Comparison of ENCODE assay signal across 34 cellular contexts in genomic region chr4:134282680-134283079, GRCh38.
DNase-seq lines count a peak whose midpoint lies in the region; ATAC-seq, FAIRE-seq and TF ChIP-seq lines count a peak whose summit lies in the region.
"Had no signal": no experiment of that assay in that cellular context is flagged by ENCODE, and none has a peak within 500 bp of the region (broad histone marks: within the 10 kb centered on the region; RNA-seq: fewer than 3 reads in every experiment).

No MANE protein-coding gene starts in this region.

- H2AK9ac ChIP-seq in IMR-90 (replicated peaks; ENCODE audit: low read depth, low read length, poor library complexity): no peak overlapping the region

- BruUV-seq in HepG2 (replicated peaks; lab: Mats Ljungman, UMichigan) (no TSS peak), IMR-90 (replicated peaks; lab: Mats Ljungman, UMichigan) (no TSS peak), K562 (replicated peaks; lab: Mats Ljungman, UMichigan) (no TSS peak)

- no peak overlapping the region for H3K56ac ChIP-seq in IMR-90 (ENCODE audit: extremely low read depth, insufficient read depth, low read length)
- no peak overlapping the region for H3K56ac ChIP-seq in H1 (replicated peaks; ENCODE audit: insufficient read length, low read depth, low read length)

- H3K9me1 ChIP-seq in IMR-90 (ENCODE audit: insufficient read depth, low read length): no peaks in the 10 kb centered on the region
- H3K9me1 ChIP-seq in K562 (ENCODE audit: control insufficient read depth, insufficient read depth, low read length): no peaks in the 10 kb centered on the region

- no peaks in the 10 kb centered on the region for H3K4me1 ChIP-seq in HepG2 (ENCODE audit: insufficient read depth, low read length)
- H3K4me1 ChIP-seq in right lobe of liver: no peaks in the 10 kb centered on the region
- no peaks in the 10 kb centered on the region for H3K4me1 ChIP-seq in IMR-90 (ENCODE audit: control insufficient read depth, insufficient read depth, low read length)
- no peaks in the 10 kb centered on the region for H3K4me1 ChIP-seq in K562 (replicated peaks in 1 of 2; ENCODE audit: control insufficient read depth in 2 of 2, insufficient read depth in 2 of 2, low read length in 2 of 2)
- no peaks in the 10 kb centered on the region for H3K4me1 ChIP-seq in H1 (replicated peaks in 1 of 4; ENCODE audit: control insufficient read depth in 3 of 4, insufficient read depth in 4 of 4, low read length in 3 of 4)
- H3K4me1 ChIP-seq: A549; BE2C; BLaER1; BLaER1 treated with 17β-estradiol and CSF1 and Interleukin-3, amounts not matched to agents 10 nM and 100 nM; Caco-2 had no signal

- no peak overlapping the region for H2BK20ac ChIP-seq in IMR-90 (ENCODE audit: low read depth, low read length)
- no peak overlapping the region for H2BK20ac ChIP-seq in H1 (ENCODE audit: low read length)

- intact Hi-C loops in HepG2 (cut with micrococcal nuclease; ENCODE audit: unreplicated experiment) (no loop called here), right lobe of liver (cut with DNase I) (no loop called here), IMR-90 (cut with micrococcal nuclease) (no loop called here), K562 (cut with micrococcal nuclease) (no loop called here)

- no peak overlapping the region for H4K8ac ChIP-seq in IMR-90 (ENCODE audit: low read depth in 2 of 2, low read length in 2 of 2)
- H4K8ac ChIP-seq in H1 (ENCODE audit: extremely low read depth, insufficient read depth, low read length): no peak overlapping the region

- H4K91ac ChIP-seq in IMR-90 (ENCODE audit: insufficient read depth, low read depth, low read length) (no peak overlapping the region), H1 (replicated peaks; ENCODE audit: insufficient read length, low read length) (no peak overlapping the region)

- H3K14ac ChIP-seq in IMR-90 (replicated peaks; ENCODE audit: low read depth, low read length): no peak overlapping the region
- no peak overlapping the region for H3K14ac ChIP-seq in H1 (ENCODE audit: insufficient read length)

- ATAC-seq in HepG2: no peak
- no peak for ATAC-seq in right lobe of liver
- ATAC-seq in IMR-90 (ENCODE audit: low read depth): no peak
- no peak for ATAC-seq in K562
- no peak for ATAC-seq in HG03378 (IDR thresholded peaks at IDR 0.05; ENCODE audit: unreplicated experiment)
- ATAC-seq: A549; CD8-positive, alpha-beta T cell had no signal

- dilution Hi-C loops in IMR-90 (cut with HindIII; ENCODE audit: low sequenced_read_pairs, unreplicated experiment): no loop called here

- no peak overlapping the region for H2BK12ac ChIP-seq in H1 (ENCODE audit: low read depth, low read length)

- H3K23ac ChIP-seq in IMR-90 (ENCODE audit: low read depth, low read length) (no peak overlapping the region), H1 (ENCODE audit: insufficient read length) (no peak overlapping the region)

- H3K27me3 ChIP-seq in HepG2 (ENCODE audit: control insufficient read depth in 1 of 2, insufficient read depth in 2 of 2, low read length in 2 of 2) (no peaks in the 10 kb centered on the region), right lobe of liver (no peaks in the 10 kb centered on the region), IMR-90 (ENCODE audit: control insufficient read depth, insufficient read depth, low read length) (no peaks in the 10 kb centered on the region), K562 (ENCODE audit: control insufficient read depth in 2 of 2, insufficient read depth in 2 of 2, low read length in 2 of 2) (no peaks in the 10 kb centered on the region), H1 (replicated peaks in 1 of 4; ENCODE audit: control insufficient read depth in 3 of 4, extremely low read depth in 1 of 4, insufficient read depth in 3 of 4, low read length in 3 of 4) (no peaks in the 10 kb centered on the region)
- H3K27me3 ChIP-seq: BE2C; BLaER1; BLaER1 treated with 17β-estradiol and CSF1 and Interleukin-3, amounts not matched to agents 10 nM and 100 nM had no signal

- H3K4me3 ChIP-seq in HepG2 (replicated peaks in 1 of 3; ENCODE audit: insufficient read depth in 1 of 3, low read depth in 2 of 3, low read length in 3 of 3) (no peak overlapping the region), right lobe of liver (no peak overlapping the region), IMR-90 (ENCODE audit: insufficient read depth, low read depth, low read length) (no peak overlapping the region), K562 (no peak overlapping the region), H1 (ENCODE audit: extremely low read depth in 1 of 4, insufficient read depth in 2 of 4, low read depth in 3 of 4, low read length in 4 of 4) (no peak overlapping the region)
- H3K4me3 ChIP-seq: A549; BLaER1; BLaER1 treated with 17β-estradiol and CSF1 and Interleukin-3, amounts not matched to agents 10 nM and 100 nM had no signal

- CTCF ChIA-PET in HepG2 (lab: Yijun Ruan, JAX; ENCODE audit: low intra/inter-chr PET ratio, low total read pairs) (no interaction called here), IMR-90 (lab: Yijun Ruan, JAX) (no interaction called here), K562 (lab: Yijun Ruan, JAX; ENCODE audit: low intra/inter-chr PET ratio) (no interaction called here), H1 (lab: Charles Lee; ENCODE audit: partially characterized antibody) (interaction anchor here (1.0 kb wide), 1 partner anchor 1128 kb away, joined by 3 read pairs; no protein-coding TSS in a partner anchor)

- TF ChIP-seq RAD21 in HepG2 (CRISPR knock-in tag; IDR thresholded peaks at IDR 0.05) (no peak), IMR-90 (IDR thresholded peaks at IDR 0.05; ENCODE audit: low read length) (no peak), K562 (CRISPR knock-in tag; conservative IDR thresholded peaks at IDR 0.05 in 1 of 2, IDR thresholded peaks at IDR 0.05 in 1 of 2) (no peak), H1 (IDR thresholded peaks at IDR 0.05 in 1 of 2, conservative IDR thresholded peaks at IDR 0.05 in 1 of 2; ENCODE audit: low read depth in 2 of 2, low read length in 2 of 2) (no peak)

- H2AK5ac ChIP-seq in IMR-90 (ENCODE audit: low read depth, low read length): no peak overlapping the region
- no peak overlapping the region for H2AK5ac ChIP-seq in H1 (ENCODE audit: low read depth, low read length)

- no peaks in the 10 kb centered on the region for H3K23me2 ChIP-seq in H1 (ENCODE audit: low read depth, low read length)

- WGBS in HepG2 (ENCODE audit: low lambda C conversion rate): 3% methylated on average over 2 of the region's 2 CpGs
- WGBS in right lobe of liver (ENCODE audit: insufficient coverage, low coverage, low lambda C conversion rate, missing lambda C conversion rate): 66% methylated on average over 2 of the region's 2 CpGs
- WGBS in IMR-90 (ENCODE audit: extremely low coverage in 2 of 2, insufficient read length in 1 of 2), 2 experiments: no CpG with 5 or more reads among the region's 2 CpGs
- WGBS in K562 (ENCODE audit: insufficient coverage, low coverage, missing lambda C conversion rate): 37% methylated on average over 2 of the region's 2 CpGs
- WGBS in H1 (ENCODE audit: extremely low coverage in 1 of 2, insufficient coverage in 1 of 2, insufficient read length in 1 of 2, insufficient replicate concordance in 2 of 2, low coverage in 1 of 2, low lambda C conversion rate in 2 of 2, missing lambda C conversion rate in 1 of 2), 2 experiments: 93% methylated on average over 2 of the region's 2 CpGs; no CpG with 5 or more reads in 1 of the 2 experiments

- TF ChIP-seq CTCF in HepG2 (CRISPR knock-in tag; IDR thresholded peaks at IDR 0.05): no peak
- TF ChIP-seq CTCF in right lobe of liver (IDR thresholded peaks at IDR 0.05): no peak
- no peak for TF ChIP-seq CTCF in IMR-90 (conservative IDR thresholded peaks at IDR 0.05; ENCODE audit: low read depth, low read length)
- no peak for TF ChIP-seq CTCF in K562 (IDR thresholded peaks at IDR 0.05 in 2 of 3, conservative IDR thresholded peaks at IDR 0.05 in 1 of 3; ENCODE audit: insufficient read depth in 2 of 3, low read depth in 1 of 3, low read length in 3 of 3)
- TF ChIP-seq CTCF in H1 (IDR thresholded peaks at IDR 0.05; ENCODE audit: control extremely low read depth in 1 of 3, insufficient read depth in 1 of 3, low read depth in 1 of 3, low read length in 3 of 3): no peak

- TF ChIP-seq EP300 in HepG2 (IDR thresholded peaks at IDR 0.05; ENCODE audit: low read depth in 2 of 2, low read length in 2 of 2): no peak
- TF ChIP-seq EP300 in HepG2 (CRISPR knock-in tag; IDR thresholded peaks at IDR 0.05; ENCODE audit: borderline replicate concordance): no peak
- no peak for TF ChIP-seq EP300 in K562 (IDR thresholded peaks at IDR 0.05; ENCODE audit: low read length)
- TF ChIP-seq EP300 in H1 (IDR thresholded peaks at IDR 0.05; ENCODE audit: borderline replicate concordance in 1 of 2, low read depth in 2 of 2, low read length in 2 of 2): no peak

- no peaks in the 10 kb centered on the region for H3K79me2 ChIP-seq in HepG2 (ENCODE audit: insufficient read depth, low read length)
- no peaks in the 10 kb centered on the region for H3K79me2 ChIP-seq in K562 (ENCODE audit: control insufficient read depth, insufficient read depth, low read length)
- H3K79me2 ChIP-seq in H1 (ENCODE audit: control insufficient read depth in 1 of 2, insufficient read depth in 2 of 2, low read length in 2 of 2): no peaks in the 10 kb centered on the region

- H3K27ac ChIP-seq in HepG2 (ENCODE audit: extremely low read length, insufficient read depth, low read length) (no peak overlapping the region), right lobe of liver (no peak overlapping the region), IMR-90 (ENCODE audit: insufficient read depth, low read length) (no peak overlapping the region), K562 (ENCODE audit: extremely low read depth, low read depth, low read length) (no peak overlapping the region), H1 (ENCODE audit: low read depth, low read length) (no peak overlapping the region)
- H3K27ac ChIP-seq: 22Rv1; A549; BLaER1; BLaER1 treated with 17β-estradiol and CSF1 and Interleukin-3, amounts not matched to agents 10 nM and 100 nM; C4-2B had no signal

- H3K18ac ChIP-seq in IMR-90 (ENCODE audit: low read depth, low read length): no peak overlapping the region
- no peak overlapping the region for H3K18ac ChIP-seq in H1 (ENCODE audit: extremely low read depth, low read length)

- H3K4ac ChIP-seq in IMR-90 (ENCODE audit: low read depth, low read length): no peak overlapping the region
- no peak overlapping the region for H3K4ac ChIP-seq in H1 (replicated peaks; ENCODE audit: insufficient read length, low read depth, low read length)

- H3K79me1 ChIP-seq in IMR-90 (ENCODE audit: low read depth in 1 of 2, low read length in 2 of 2) (no peaks in the 10 kb centered on the region), H1 (ENCODE audit: low read depth, low read length) (no peaks in the 10 kb centered on the region)

- no peak for FAIRE-seq in HepG2 (lab: Jason Lieb, UNC)
- FAIRE-seq in K562 (lab: Jason Lieb, UNC): no peak
- FAIRE-seq in H1 (lab: Jason Lieb, UNC): no peak
- FAIRE-seq in GM19239 (lab: Jason Lieb, UNC): no peak
- FAIRE-seq: A549, D721Med had no signal

- H2BK5ac ChIP-seq in IMR-90 (ENCODE audit: low read depth, low read length, poor library complexity, severe bottlenecking) (no peak overlapping the region), H1 (ENCODE audit: low read depth, low read length) (no peak overlapping the region)

- H3K4me2 ChIP-seq in HepG2 (ENCODE audit: low read depth, low read length) (no peak overlapping the region), IMR-90 (ENCODE audit: low read depth, low read length) (no peak overlapping the region), K562 (ENCODE audit: insufficient read depth, low read length) (no peak overlapping the region), H1 (ENCODE audit: insufficient read depth in 1 of 2, low read depth in 2 of 2, low read length in 2 of 2) (no peak overlapping the region)
- H3K4me2 ChIP-seq: A549; BLaER1; BLaER1 treated with 17β-estradiol and CSF1 and Interleukin-3, amounts not matched to agents 10 nM and 100 nM had no signal

- no peak for TF ChIP-seq POLR2A in HepG2 (IDR thresholded peaks at IDR 0.05; ENCODE audit: insufficient read depth in 1 of 2, low read depth in 2 of 2, low read length in 2 of 2)
- no peak for TF ChIP-seq POLR2A in right lobe of liver (IDR thresholded peaks at IDR 0.05)
- TF ChIP-seq POLR2A in IMR-90 (IDR thresholded peaks at IDR 0.05; ENCODE audit: low read depth, low read length): no peak
- no peak for TF ChIP-seq POLR2A in K562 (conservative IDR thresholded peaks at IDR 0.05)
- no peak for TF ChIP-seq POLR2A in H1 (IDR thresholded peaks at IDR 0.05; ENCODE audit: control extremely low read depth in 1 of 2, low read depth in 2 of 2, low read length in 2 of 2)

- POLR2A ChIA-PET in HepG2 (lab: Yijun Ruan, JAX) (no interaction called here), IMR-90 (lab: Charles Lee; ENCODE audit: unreplicated experiment) (no interaction called here), K562 (lab: Yijun Ruan, JAX) (no interaction called here), H1 (lab: Charles Lee; ENCODE audit: partially characterized antibody) (no interaction called here)

- H4K5ac ChIP-seq in IMR-90 (ENCODE audit: low read depth, low read length) (no peak overlapping the region), H1 (ENCODE audit: insufficient read length, low read depth, low read length) (no peak overlapping the region)

- H3K9me3 ChIP-seq in HepG2 (ENCODE audit: low read length) (no peaks in the 10 kb centered on the region), right lobe of liver (no peaks in the 10 kb centered on the region), IMR-90 (ENCODE audit: control insufficient read depth, insufficient read depth, low read length) (no peaks in the 10 kb centered on the region), K562 (replicated peaks; ENCODE audit: control insufficient read depth, insufficient read depth, low read depth, low read length) (no peaks in the 10 kb centered on the region), H1 (ENCODE audit: insufficient read depth in 2 of 2, low read depth in 1 of 2, low read length in 1 of 2) (no peaks in the 10 kb centered on the region)
- H3K9me3 ChIP-seq: A549; BE2C; BLaER1; BLaER1 treated with 17β-estradiol and CSF1 and Interleukin-3, amounts not matched to agents 10 nM and 100 nM; Caco-2 had no signal

- H3K36me3 ChIP-seq in HepG2 (replicated peaks in 1 of 2; ENCODE audit: control insufficient read depth in 1 of 2, insufficient read depth in 2 of 2, low read length in 2 of 2) (no peaks in the 10 kb centered on the region), right lobe of liver (no peaks in the 10 kb centered on the region), IMR-90 (ENCODE audit: control insufficient read depth, insufficient read depth, low read length) (no peaks in the 10 kb centered on the region), K562 (ENCODE audit: control insufficient read depth, insufficient read depth, low read length) (no peaks in the 10 kb centered on the region), H1 (ENCODE audit: control insufficient read depth in 2 of 4, insufficient read depth in 4 of 4, low read length in 3 of 4) (no peaks in the 10 kb centered on the region)
- H3K36me3 ChIP-seq: BE2C; BLaER1; BLaER1 treated with 17β-estradiol and CSF1 and Interleukin-3, amounts not matched to agents 10 nM and 100 nM had no signal

- no peak overlapping the region for H2BK15ac ChIP-seq in IMR-90 (ENCODE audit: low read depth, low read length)
- H2BK15ac ChIP-seq in H1 (ENCODE audit: low read length): no peak overlapping the region

- H3K9ac ChIP-seq in HepG2 (ENCODE audit: insufficient read depth, low read depth, low read length) (no peak overlapping the region), IMR-90 (ENCODE audit: low read depth, low read length) (no peak overlapping the region), K562 (ENCODE audit: insufficient read depth in 1 of 2, low read depth in 2 of 2, low read length in 2 of 2) (no peak overlapping the region), H1 (replicated peaks in 1 of 4; ENCODE audit: extremely low read depth in 1 of 4, low read depth in 3 of 4, low read length in 3 of 4) (no peak overlapping the region)
- H3K9ac ChIP-seq: BLaER1; BLaER1 treated with 17β-estradiol and CSF1 and Interleukin-3, amounts not matched to agents 10 nM and 100 nM had no signal

- H2AFZ ChIP-seq in HepG2 (ENCODE audit: low read length) (no peak overlapping the region), IMR-90 (replicated peaks; ENCODE audit: low read length, poor library complexity) (no peak overlapping the region), K562 (ENCODE audit: low read depth, low read length) (no peak overlapping the region), H1 (ENCODE audit: low read length) (no peak overlapping the region)

- H2BK120ac ChIP-seq in IMR-90 (ENCODE audit: low read depth, low read length) (no peak overlapping the region), H1 (replicated peaks; ENCODE audit: low read depth, low read length) (no peak overlapping the region)

- H4K20me1 ChIP-seq in HepG2 (ENCODE audit: insufficient read depth, low read length): no peaks in the 10 kb centered on the region
- H4K20me1 ChIP-seq in IMR-90 (ENCODE audit: insufficient read depth, low read length): no peaks in the 10 kb centered on the region
- no peaks in the 10 kb centered on the region for H4K20me1 ChIP-seq in K562 (replicated peaks; ENCODE audit: control insufficient read depth, insufficient read depth, low read length)
- no peaks in the 10 kb centered on the region for H4K20me1 ChIP-seq in H1 (replicated peaks in 1 of 2; ENCODE audit: control insufficient read depth in 1 of 2, insufficient read depth in 2 of 2, low read length in 2 of 2)
- H4K20me1 ChIP-seq: BLaER1; BLaER1 treated with 17β-estradiol and CSF1 and Interleukin-3, amounts not matched to agents 10 nM and 100 nM had no signal

- DNase-seq in HepG2 (ENCODE audit: low spot score) (no peak), right lobe of liver (no peak), IMR-90 (no peak), K562 (ENCODE audit: extremely low read depth in 1 of 4, low spot score in 3 of 4) (no peak), H1 (ENCODE audit: low read depth in 1 of 2, low spot score in 2 of 2) (no peak), GM19239 (ENCODE audit: insufficient read length, low spot score) (no peak), foreskin melanocyte (no peak)
- DNase-seq: 8988T; ACHN; AML-193; BE2C; C1 segment of cervical spinal cord; Caco-2; Calu3; CD4-positive, alpha-beta memory T cell; CD4-positive, alpha-beta T cell; CD4-positive, CD25-positive, alpha-beta regulatory T cell; CD8-positive, alpha-beta memory T cell; CD8-positive, alpha-beta T cell; COR-L47; DMS 273 treated with DMSO at 0.1 percent for 48 hours; DMS153; DMS53; DMS79; DMS79 treated with DMSO at 0.1 percent for 48 hours; DND-41; EL had no signal

- in situ Hi-C loops in HepG2 (cut with HindIII; ENCODE audit: extremely low pct_ligation_motif_present, low pct_unique_long_range_greater_than_20kb) (no loop called here), IMR-90 (cut with MboI; ENCODE audit: low sequenced_read_pairs) (no loop called here), K562 (cut with MboI) (no loop called here)

Comparison
In these comparisons a context has a peak if more than half of its experiments do, and no peak if none do; other contexts are left out.
1. Of the 241 proteins assayed by ChIP-seq in both HepG2 and K562: peak only in HepG2: none; only in K562: none; in both: CEBPB; in neither: 239; mixed calls (peak in some experiments, not most) for 1.